6 cellular contexts compared by ENCODE assay signal in the genomic region with DNA sequence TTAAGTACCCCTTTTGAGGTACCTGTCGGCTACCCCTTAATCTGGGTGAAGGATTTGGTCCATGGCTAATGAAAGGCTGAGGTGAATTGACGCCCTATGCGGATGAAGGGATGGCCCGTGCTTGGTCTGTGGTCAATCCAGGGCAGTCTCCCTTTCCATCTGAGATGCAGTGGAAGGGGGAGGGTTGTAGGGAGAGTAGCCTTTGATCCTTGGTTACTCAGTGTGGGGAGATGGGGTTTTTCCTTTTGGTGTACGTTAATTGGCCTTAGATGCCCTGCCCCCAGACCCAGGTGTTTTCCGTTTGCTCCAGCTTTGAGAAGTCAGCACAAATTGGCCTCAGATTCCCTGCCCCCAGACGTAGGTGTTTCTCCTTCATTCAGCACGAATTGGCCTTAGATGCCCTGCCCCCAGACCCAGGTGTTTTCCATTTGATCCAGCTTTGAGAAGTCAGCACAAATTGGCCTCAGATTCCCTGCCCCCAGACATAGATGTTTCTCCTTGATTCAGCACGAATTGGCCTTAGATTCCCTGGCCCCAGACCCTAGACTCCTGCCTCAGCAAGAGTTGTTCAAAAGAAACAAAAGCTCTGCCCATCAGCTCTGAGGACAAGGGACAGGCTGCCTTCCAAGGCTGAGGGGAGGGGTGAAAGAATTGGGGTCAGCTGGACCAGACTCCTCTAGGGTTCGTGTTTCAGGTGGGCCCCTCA. TPM values are rescaled to one million over a fixed set of nuclear protein-coding genes. Genes with fewer than 3 reads are reported as not detected.
"Had no signal": no experiment of that assay in that cellular context is flagged by ENCODE, and none has a peak within 500 bp of the region (broad histone marks: within the 10 kb centered on the region; RNA-seq: fewer than 3 reads in every experiment).

No MANE protein-coding gene starts in this region.

RNA-seq across cellular contexts. Expression of gene CD8B2, which starts 21.6 kb away (rescaled TPM):
- total RNA-seq: stomach, subcutaneous adipose tissue, thoracic aorta, tibial nerve, transverse colon, upper lobe of right lung had no signal
